Comparison of ENCODE assay signal across 12 cellular contexts in genomic region chr3:110743202-110743601, GRCh38.
A peak's percentile ranks its signal among the peaks of the same experiment; 100 is the strongest.
DNase-seq lines count a peak whose midpoint lies in the region; ATAC-seq and TF ChIP-seq lines count a peak whose summit lies in the region.
"Had no signal": no experiment of that assay in that cellular context is flagged by ENCODE, and none has a peak within 500 bp of the region (broad histone marks: within the 10 kb centered on the region; RNA-seq: fewer than 3 reads in every experiment).

No MANE protein-coding gene starts in this region.

- no peaks in the 10 kb centered on the region for H3K9me3 ChIP-seq in mucosa of descending colon
- H3K9me3 ChIP-seq: testis had no signal

- no peaks in the 10 kb centered on the region for H3K36me3 ChIP-seq in mucosa of descending colon (ENCODE audit: low read depth)

- ATAC-seq in GM18873 (IDR thresholded peaks at IDR 0.05; ENCODE audit: low FRiP score, unreplicated experiment) (peak; percentile 79), HG03060 (IDR thresholded peaks at IDR 0.05; ENCODE audit: low read depth, unreplicated experiment) (peak; percentile 79), mucosa of descending colon (peak; percentile 94)
- ATAC-seq: GM12878 had no signal

- TF ChIP-seq CTCF in mucosa of descending colon (IDR thresholded peaks at IDR 0.05), result no peak
- TF ChIP-seq CTCF in GM20000 (IDR thresholded peaks at IDR 0.05; ENCODE audit: extremely low read depth, missing control alignments), result no peak

- DNase-seq in NCI-H82 (lab: John Stamatoyannopoulos, UW) (peak; percentile 92), mucosa of descending colon (peak in 1 of 3 donors; percentile 20), GM20000 (ENCODE audit: low spot score) (no peak), activated gamma-delta T cell treated with Interleukin-2 at 50 U/mL for 16 hours (no peak)
- DNase-seq in stimulated activated CD4-positive, alpha-beta T cell treated with anti-CD3 and anti-CD28 coated beads, Interleukin-2, amount 100 ng/mL, for 24 hours, result no peak
- no peak for DNase-seq in activated CD4-positive, alpha-beta T cell treated with anti-CD3 and anti-CD28 coated beads for 4 hours
- DNase-seq: H9, NCI-H446, testis had no signal

- H3K4me1 ChIP-seq in mucosa of descending colon (ENCODE audit: low read depth), result no peaks in the 10 kb centered on the region
- H3K4me1 ChIP-seq: testis had no signal

- no peak overlapping the region for H3K4me3 ChIP-seq in mucosa of descending colon
- H3K4me3 ChIP-seq: GM12878, testis had no signal

- intact Hi-C loops in mucosa of descending colon (cut with DNase I, micrococcal nuclease), result loop anchor here in 1 of 2 donors (10.0 kb wide), 1 partner anchor 62 kb away; no protein-coding TSS in a partner anchor
